Comparison of ENCODE assay signal across 14 cellular contexts in the genomic region with DNA sequence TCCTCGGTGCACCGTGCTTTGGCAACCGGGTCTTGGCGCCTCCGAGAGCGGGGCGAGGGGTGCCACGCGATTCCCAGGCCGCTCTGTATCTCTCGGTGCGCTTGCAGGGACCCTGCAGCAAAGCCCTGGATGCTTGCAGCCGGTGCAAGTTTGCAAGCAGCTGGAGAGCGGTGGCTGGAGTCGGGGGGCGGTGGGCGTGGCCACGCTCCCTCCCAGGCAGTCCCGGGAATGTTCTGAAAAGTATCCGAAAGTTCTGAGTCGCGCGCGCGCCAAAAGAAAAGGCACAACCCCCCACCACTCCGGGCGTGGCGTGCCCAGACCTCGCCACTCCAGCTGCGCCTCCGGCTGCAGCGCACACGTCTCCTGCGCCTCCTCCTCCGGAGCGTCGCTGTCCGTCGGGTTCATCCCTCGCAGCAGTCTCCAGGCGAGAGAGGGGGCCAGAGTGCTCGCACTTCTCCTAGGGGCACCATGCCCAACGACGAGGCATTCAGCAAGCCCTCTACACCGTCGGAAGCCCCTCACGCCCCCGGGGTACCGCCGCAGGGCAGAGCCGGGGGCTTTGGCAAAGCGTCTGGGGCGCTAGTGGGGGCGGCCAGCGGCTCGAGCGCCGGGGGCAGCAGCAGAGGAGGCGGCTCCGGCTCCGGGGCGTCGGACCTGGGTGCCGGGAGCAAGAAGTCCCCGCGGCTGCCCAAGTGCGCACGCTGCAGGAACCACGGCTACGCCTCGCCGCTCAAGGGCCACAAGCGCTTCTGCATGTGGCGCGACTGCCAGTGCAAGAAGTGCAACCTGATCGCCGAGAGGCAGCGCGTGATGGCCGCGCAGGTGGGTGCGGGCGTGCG. TPM values are rescaled to one million over a fixed set of nuclear protein-coding genes. Genes with fewer than 3 reads are reported as not detected.
A peak's percentile ranks its signal among the peaks of the same experiment; 100 is the strongest.
DNase-seq lines count a peak whose midpoint lies in the region; ATAC-seq and TF ChIP-seq lines count a peak whose summit lies in the region.
"Had no signal": no experiment of that assay in that cellular context is flagged by ENCODE, and none has a peak within 500 bp of the region (broad histone marks: within the 10 kb centered on the region; RNA-seq: fewer than 3 reads in every experiment).

A gene (plus strand): TSS at position 327 of the 839 bp plus-strand sequence. CDS start 142 bp downstream, at position 469.

- intact Hi-C loops in tibial artery (cut with DNase I; ENCODE audit: low total_unique reads), result no loop called here

- no peak for TF ChIP-seq EP300 in neural cell (conservative IDR thresholded peaks at IDR 0.05; ENCODE audit: poor library complexity, severe bottlenecking)

- H3K4me2 ChIP-seq in neural cell (ENCODE audit: low read length), result no peak within 1 kb of the TSS

- no peaks in the 10 kb centered on the region for H4K20me1 ChIP-seq in neural cell (ENCODE audit: insufficient read depth)

- no peak within 1 kb of the TSS for H2AFZ ChIP-seq in neural cell (ENCODE audit: low read depth, low read length)

- H3K9me3 ChIP-seq in ectodermal cell (ENCODE audit: control insufficient read depth, low read length), result no peaks in the 10 kb centered on the region
- H3K9me3 ChIP-seq in neural cell (ENCODE audit: low read length), result no peaks in the 10 kb centered on the region
- no peaks in the 10 kb centered on the region for H3K9me3 ChIP-seq in tibial artery
- H3K9me3 ChIP-seq: colonic mucosa, gastroesophageal sphincter, uterus had no signal

- H3K4me3 ChIP-seq in ectodermal cell (ENCODE audit: insufficient read depth, low read depth, low read length) (peak within 1 kb of the TSS; percentile 10), neural cell (ENCODE audit: low read length) (peak within 1 kb of the TSS; percentile 52), tibial artery (no peak within 1 kb of the TSS)
- H3K4me3 ChIP-seq: colonic mucosa, gastroesophageal sphincter, uterus had no signal

- ATAC-seq in HG02885 (IDR thresholded peaks at IDR 0.05; ENCODE audit: poor library complexity, unreplicated experiment) (peak; percentile 42), GM18870 (IDR thresholded peaks at IDR 0.05; ENCODE audit: unreplicated experiment) (no peak)
- ATAC-seq: gastroesophageal sphincter had no signal

- TF ChIP-seq CTCF in neural cell (IDR thresholded peaks at IDR 0.05; ENCODE audit: poor library complexity, severe bottlenecking) (no peak), tibial artery (IDR thresholded peaks at IDR 0.05) (no peak)

- 2% methylated on average over 84 of the region's 84 CpGs for WGBS in ectodermal cell, 2 experiments

- H3K27me3 ChIP-seq in ectodermal cell (ENCODE audit: control insufficient read depth, insufficient read depth, low read length, poor library complexity, severe bottlenecking) (peaks cover 99% of the 10 kb centered on the region), neural cell (ENCODE audit: insufficient read depth, low read depth, low read length) (peaks cover 68% of the 10 kb centered on the region), tibial artery (peaks cover 0 to 64% of the 10 kb centered on the region in 2 donors)

- H3K27ac ChIP-seq in ectodermal cell (ENCODE audit: insufficient read depth, low read depth, low read length, poor library complexity, severe bottlenecking) (no peak within 1 kb of the TSS), neural cell (ENCODE audit: low read length) (no peak within 1 kb of the TSS), tibial artery (no peak within 1 kb of the TSS)
- H3K27ac ChIP-seq: colonic mucosa, gastroesophageal sphincter, uterus had no signal

- H3K9ac ChIP-seq in neural cell (ENCODE audit: low read length), result no peak within 1 kb of the TSS

- no peaks in the 10 kb centered on the region for H3K9me2 ChIP-seq in neural cell (ENCODE audit: insufficient read depth, low read length)

- no peak for TF ChIP-seq RAD21 in neural cell (conservative IDR thresholded peaks at IDR 0.05)

- H3K79me2 ChIP-seq in neural cell (replicated peaks; ENCODE audit: insufficient read depth, low read length), result no peaks in the 10 kb centered on the region

- no peaks in the 10 kb centered on the region for H3F3A ChIP-seq in neural cell (ENCODE audit: insufficient read depth, low read length, poor library complexity, severe bottlenecking)

- peak; percentile 58 for DNase-seq in ELF-1 (ENCODE audit: low read depth, low spot score)
- DNase-seq in tibial artery, result no peak
- no peak for DNase-seq in HUDEP-2 (lab: John Stamatoyannopoulos, UW; ENCODE audit: unreplicated experiment in 76 of 76)
- DNase-seq: activated CD4-positive, alpha-beta T cell treated with anti-CD3 and anti-CD28 coated beads, Interleukin-2, amount 50 U/mL, for 48 hours; activated naive CD4-positive, alpha-beta T cell treated with anti-CD3 and anti-CD28 coated beads, Interleukin-2, amount 50 U/mL, for 16 hours; colonic mucosa; DND-41; GOT3; uterus had no signal

- H3K4me1 ChIP-seq in ectodermal cell (ENCODE audit: control insufficient read depth, insufficient read depth, low read length) (peaks cover 5% of the 10 kb centered on the region), tibial artery (peaks cover 0 to 18% (median 5%) of the 10 kb centered on the region in 4 donors)
- H3K4me1 ChIP-seq: colonic mucosa had no signal

- no peaks in the 10 kb centered on the region for H3K36me3 ChIP-seq in ectodermal cell (ENCODE audit: control insufficient read depth, insufficient read depth, low read length)
- H3K36me3 ChIP-seq in neural cell (ENCODE audit: insufficient read depth, low read length), result no peaks in the 10 kb centered on the region
- no peaks in the 10 kb centered on the region for H3K36me3 ChIP-seq in tibial artery
- H3K36me3 ChIP-seq: colonic mucosa, gastroesophageal sphincter, uterus had no signal

TF ChIP-seq in neural cell, 6 proteins besides CTCF, POLR2A, EP300 and RAD21:
- TF ChIP-seq, protein P1, sequence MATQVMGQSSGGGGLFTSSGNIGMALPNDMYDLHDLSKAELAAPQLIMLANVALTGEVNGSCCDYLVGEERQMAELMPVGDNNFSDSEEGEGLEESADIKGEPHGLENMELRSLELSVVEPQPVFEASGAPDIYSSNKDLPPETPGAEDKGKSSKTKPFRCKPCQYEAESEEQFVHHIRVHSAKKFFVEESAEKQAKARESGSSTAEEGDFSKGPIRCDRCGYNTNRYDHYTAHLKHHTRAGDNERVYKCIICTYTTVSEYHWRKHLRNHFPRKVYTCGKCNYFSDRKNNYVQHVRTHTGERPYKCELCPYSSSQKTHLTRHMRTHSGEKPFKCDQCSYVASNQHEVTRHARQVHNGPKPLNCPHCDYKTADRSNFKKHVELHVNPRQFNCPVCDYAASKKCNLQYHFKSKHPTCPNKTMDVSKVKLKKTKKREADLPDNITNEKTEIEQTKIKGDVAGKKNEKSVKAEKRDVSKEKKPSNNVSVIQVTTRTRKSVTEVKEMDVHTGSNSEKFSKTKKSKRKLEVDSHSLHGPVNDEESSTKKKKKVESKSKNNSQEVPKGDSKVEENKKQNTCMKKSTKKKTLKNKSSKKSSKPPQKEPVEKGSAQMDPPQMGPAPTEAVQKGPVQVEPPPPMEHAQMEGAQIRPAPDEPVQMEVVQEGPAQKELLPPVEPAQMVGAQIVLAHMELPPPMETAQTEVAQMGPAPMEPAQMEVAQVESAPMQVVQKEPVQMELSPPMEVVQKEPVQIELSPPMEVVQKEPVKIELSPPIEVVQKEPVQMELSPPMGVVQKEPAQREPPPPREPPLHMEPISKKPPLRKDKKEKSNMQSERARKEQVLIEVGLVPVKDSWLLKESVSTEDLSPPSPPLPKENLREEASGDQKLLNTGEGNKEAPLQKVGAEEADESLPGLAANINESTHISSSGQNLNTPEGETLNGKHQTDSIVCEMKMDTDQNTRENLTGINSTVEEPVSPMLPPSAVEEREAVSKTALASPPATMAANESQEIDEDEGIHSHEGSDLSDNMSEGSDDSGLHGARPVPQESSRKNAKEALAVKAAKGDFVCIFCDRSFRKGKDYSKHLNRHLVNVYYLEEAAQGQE (IDR thresholded peaks at IDR 0.05; ENCODE audit: borderline replicate concordance), result no peak
- no peak for TF ChIP-seq MXI1 (conservative IDR thresholded peaks at IDR 0.05; ENCODE audit: poor library complexity, severe bottlenecking)
- TF ChIP-seq POLR2AphosphoS5 (IDR thresholded peaks at IDR 0.05), result no peak
- no peak for TF ChIP-seq SMC3 (conservative IDR thresholded peaks at IDR 0.05; ENCODE audit: poor library complexity)
- TF ChIP-seq EZH2 (IDR thresholded peaks at IDR 0.05; ENCODE audit: borderline replicate concordance, insufficient read depth, low read length, poor library complexity, severe bottlenecking), result peak; percentile 12

RNA-seq across cellular contexts. Expression of the gene that starts here (rescaled TPM):
- polyA plus RNA-seq in ectodermal cell (2013, experiment 1 of 4), result not detected
- not detected for polyA plus RNA-seq in ectodermal cell (2013, experiment 2 of 4)
- polyA plus RNA-seq in ectodermal cell (2013, experiment 3 of 4), result not detected
- polyA plus RNA-seq in ectodermal cell (2013, experiment 4 of 4), result not detected
- polyA plus RNA-seq in neural cell, result 0.26 TPM in 1 of 2 replicates, not detected in the other
- not detected in 2 replicates for polyA minus RNA-seq in neural cell

Comparison
In these comparisons a context has a peak if more than half of its experiments do, and no peak if none do; other contexts are left out.
1. H3K4me3 ChIP-seq: peak in ectodermal cell (single experiment) and neural cell (single experiment); none in tibial artery (0 of 2).